Comparison of ENCODE assay signal across 30 cellular contexts in the genomic region with DNA sequence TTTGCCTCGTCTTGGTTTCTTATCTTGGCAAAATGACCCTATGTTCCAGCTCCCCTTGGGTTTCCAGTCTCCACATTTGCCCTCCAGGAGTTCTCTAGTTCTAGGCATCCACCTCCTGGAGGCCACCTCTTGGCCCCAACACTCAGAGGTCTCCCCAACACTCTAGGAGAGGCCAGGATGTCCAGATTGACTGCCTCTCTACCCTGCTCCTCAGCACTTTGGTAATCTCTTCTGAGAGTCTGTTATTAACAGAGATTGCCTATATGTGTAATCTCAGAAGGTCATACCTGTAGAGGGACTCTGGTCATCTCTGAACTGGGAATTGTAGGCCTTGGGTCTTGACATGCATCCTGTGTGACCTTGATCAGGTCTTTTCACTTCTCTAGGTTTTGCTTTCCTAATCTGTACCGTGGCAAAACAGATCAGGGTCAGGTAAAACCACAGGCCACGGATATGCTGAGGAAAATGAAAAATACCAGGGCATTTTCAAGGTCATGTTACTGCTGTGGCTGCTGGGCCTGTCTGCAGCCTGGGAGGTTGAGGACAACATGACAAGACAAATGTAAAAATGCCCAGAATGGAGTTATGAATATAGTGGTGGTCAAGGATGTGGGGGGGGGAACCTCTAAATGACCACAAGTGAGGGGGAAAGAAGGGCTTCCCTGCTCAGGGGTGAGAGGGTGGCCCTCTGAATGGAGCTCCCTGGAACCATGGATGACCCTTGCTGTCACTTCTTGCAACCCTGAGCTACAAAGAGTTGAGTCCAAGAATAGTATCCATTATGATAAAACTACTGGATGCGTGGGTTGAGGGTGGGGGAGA. TPM values are rescaled to one million over a fixed set of nuclear protein-coding genes. Genes with fewer than 3 reads are reported as not detected.
DNase-seq lines count a peak whose midpoint lies in the region; ATAC-seq and TF ChIP-seq lines count a peak whose summit lies in the region.
"Had no signal": no experiment of that assay in that cellular context is flagged by ENCODE, and none has a peak within 500 bp of the region (broad histone marks: within the 10 kb centered on the region; RNA-seq: fewer than 3 reads in every experiment).

No MANE protein-coding gene starts in this region.

- no peak overlapping the region for H3K4me3 Mint-ChIP-seq in activated CD8-positive, alpha-beta memory T cell treated with anti-CD3 and anti-CD28 coated beads, Interleukin-2, amount 10 ng/mL, durations not matched to agents 7 days and 5 days
- no peak overlapping the region for H3K4me3 Mint-ChIP-seq in activated T-helper 17 cell treated with anti-CD3 and anti-CD28 coated beads, Interleukin-2, amount 50 U/mL, for 72 hours
- no peak overlapping the region for H3K4me3 Mint-ChIP-seq in naive thymus-derived CD8-positive, alpha-beta T cell
- H3K4me3 Mint-ChIP-seq: activated CD4-positive, alpha-beta T cell treated with anti-CD3 and anti-CD28 coated beads, Interleukin-2, amount 10 ng/mL, durations not matched to agents 7 days and 5 days; HFFc6 had no signal

- intact Hi-C loops in vagina (cut with DNase I) = no loop called here

- POLR2A ChIA-PET in naive thymus-derived CD8-positive, alpha-beta T cell (lab: Charles Lee) = no interaction called here

- H3K36me3 ChIP-seq in vagina = no peaks in the 10 kb centered on the region
- H3K36me3 ChIP-seq: neutrophil, thoracic aorta, WERI-Rb-1 had no signal

- no peaks in the 10 kb centered on the region for H3K4me1 ChIP-seq in vagina

- H3K27ac Mint-ChIP-seq in activated CD8-positive, alpha-beta memory T cell treated with anti-CD3 and anti-CD28 coated beads, Interleukin-2, amount 10 ng/mL, durations not matched to agents 7 days and 5 days = peak overlapping the region; percentile 65
- no peak overlapping the region for H3K27ac Mint-ChIP-seq in activated T-helper 17 cell treated with anti-CD3 and anti-CD28 coated beads, Interleukin-2, amount 50 U/mL, for 72 hours
- H3K27ac Mint-ChIP-seq in naive thymus-derived CD8-positive, alpha-beta T cell = no peak overlapping the region
- H3K27ac Mint-ChIP-seq: activated CD4-positive, alpha-beta T cell treated with anti-CD3 and anti-CD28 coated beads, Interleukin-2, amount 10 ng/mL, durations not matched to agents 7 days and 5 days; HFFc6 had no signal

- DNase-seq in activated CD8-positive, alpha-beta memory T cell treated with anti-CD3 and anti-CD28 coated beads, Interleukin-2, amount 10 ng/mL, durations not matched to agents 7 days and 5 days = no peak
- no peak for DNase-seq in activated CD8-positive, alpha-beta memory T cell treated with anti-CD3 and anti-CD28 coated beads, Interleukin-2, amount 50 U/mL, for 48 hours
- DNase-seq in vagina (ENCODE audit: extremely low spot score in 2 of 2) (peak; percentile 52 to 93), SIG-M5 treated with dmso at 0.1 percent for 504 hours (lab: John Stamatoyannopoulos, UW; ENCODE audit: unreplicated experiment) (no peak)
- DNase-seq in naive thymus-derived CD8-positive, alpha-beta T cell = no peak
- DNase-seq: activated CD4-positive, alpha-beta T cell treated with anti-CD3 and anti-CD28 coated beads, Interleukin-2, amount 10 ng/mL, durations not matched to agents 7 days and 5 days; activated CD8-positive, alpha-beta memory T cell treated with anti-CD3 and anti-CD28 coated beads, Interleukin-2, amount 50 U/mL, for 4 hours; activated gamma-delta T cell treated with Interleukin-2 at 50 U/mL for 16 hours; body of pancreas; DMS53; HFFc6; IMR-90; NCI-H1417 treated with DMSO at 0.1 percent for 48 hours; NCI-H510A; stimulated activated CD4-positive, alpha-beta T cell treated with anti-CD3 and anti-CD28 coated beads, Interleukin-1b, Interleukin-23, amount 100 ng/mL, for 48 hours; WERI-Rb-1 had no signal

- H3K9me3 ChIP-seq in vagina = no peaks in the 10 kb centered on the region
- H3K9me3 ChIP-seq: body of pancreas, neutrophil, thoracic aorta had no signal

- peaks cover 2% of the 10 kb centered on the region for H3K27me3 Mint-ChIP-seq in activated CD8-positive, alpha-beta memory T cell treated with anti-CD3 and anti-CD28 coated beads, Interleukin-2, amount 10 ng/mL, durations not matched to agents 7 days and 5 days
- H3K27me3 Mint-ChIP-seq in activated T-helper 17 cell treated with anti-CD3 and anti-CD28 coated beads, Interleukin-2, amount 50 U/mL, for 72 hours = peaks cover 33% of the 10 kb centered on the region
- peaks cover 8 to 31% (median 17%) of the 10 kb centered on the region in 5 donors for H3K27me3 Mint-ChIP-seq in naive thymus-derived CD8-positive, alpha-beta T cell

- no peak overlapping the region for H3K27ac ChIP-seq in vagina
- H3K27ac ChIP-seq: 22Rv1, body of pancreas, neutrophil, SK-N-MC, skin epidermis, thoracic aorta, WERI-Rb-1 had no signal

- peaks cover 73% of the 10 kb centered on the region for H3K4me1 Mint-ChIP-seq in activated CD8-positive, alpha-beta memory T cell treated with anti-CD3 and anti-CD28 coated beads, Interleukin-2, amount 10 ng/mL, durations not matched to agents 7 days and 5 days
- no peaks in the 10 kb centered on the region for H3K4me1 Mint-ChIP-seq in activated T-helper 17 cell treated with anti-CD3 and anti-CD28 coated beads, Interleukin-2, amount 50 U/mL, for 72 hours
- peaks cover 9 to 63% (median 16%) of the 10 kb centered on the region in 4 donors for H3K4me1 Mint-ChIP-seq in naive thymus-derived CD8-positive, alpha-beta T cell

- H3K9me3 Mint-ChIP-seq in activated CD8-positive, alpha-beta memory T cell treated with anti-CD3 and anti-CD28 coated beads, Interleukin-2, amount 10 ng/mL, durations not matched to agents 7 days and 5 days (ENCODE audit: low read depth) = no peaks in the 10 kb centered on the region
- H3K9me3 Mint-ChIP-seq in activated T-helper 17 cell treated with anti-CD3 and anti-CD28 coated beads, Interleukin-2, amount 50 U/mL, for 72 hours = no peaks in the 10 kb centered on the region
- no peaks in the 10 kb centered on the region for H3K9me3 Mint-ChIP-seq in naive thymus-derived CD8-positive, alpha-beta T cell
- H3K9me3 Mint-ChIP-seq: activated CD4-positive, alpha-beta T cell treated with anti-CD3 and anti-CD28 coated beads, Interleukin-2, amount 10 ng/mL, durations not matched to agents 7 days and 5 days; HFFc6 had no signal

- peaks cover 1% of the 10 kb centered on the region for H3K36me3 Mint-ChIP-seq in activated CD8-positive, alpha-beta memory T cell treated with anti-CD3 and anti-CD28 coated beads, Interleukin-2, amount 10 ng/mL, durations not matched to agents 7 days and 5 days
- no peaks in the 10 kb centered on the region for H3K36me3 Mint-ChIP-seq in activated T-helper 17 cell treated with anti-CD3 and anti-CD28 coated beads, Interleukin-2, amount 50 U/mL, for 72 hours (ENCODE audit: low read depth)
- no peaks in the 10 kb centered on the region for H3K36me3 Mint-ChIP-seq in naive thymus-derived CD8-positive, alpha-beta T cell

- TF ChIP-seq POLR2A in vagina (IDR thresholded peaks at IDR 0.05) = no peak

- TF ChIP-seq CTCF in vagina (IDR thresholded peaks at IDR 0.05) = no peak

- ATAC-seq in activated CD8-positive, alpha-beta memory T cell treated with anti-CD3 and anti-CD28 coated beads, Interleukin-2, amount 10 ng/mL, durations not matched to agents 7 days and 5 days = no peak
- peak; percentile 32 for ATAC-seq in HG03108 (IDR thresholded peaks at IDR 0.05; ENCODE audit: unreplicated experiment)
- ATAC-seq in activated T-helper 17 cell treated with anti-CD3 and anti-CD28 coated beads, Interleukin-2, amount 50 U/mL, for 72 hours (replicated peaks) = peak; percentile 24
- no peak for ATAC-seq in naive thymus-derived CD8-positive, alpha-beta T cell
- ATAC-seq in HG02678 (IDR thresholded peaks at IDR 0.05; ENCODE audit: unreplicated experiment) = no peak
- ATAC-seq: body of pancreas had no signal

- H3K27me3 ChIP-seq in vagina = no peaks in the 10 kb centered on the region
- H3K27me3 ChIP-seq: body of pancreas, neutrophil had no signal

- no peak overlapping the region for H3K4me3 ChIP-seq in vagina
- H3K4me3 ChIP-seq: body of pancreas, SK-N-MC, skin epidermis, thoracic aorta had no signal

- CTCF ChIA-PET in activated CD8-positive, alpha-beta memory T cell treated with anti-CD3 and anti-CD28 coated beads, Interleukin-2, amount 10 ng/mL, durations not matched to agents 7 days and 5 days (lab: Charles Lee) = interaction anchor here (0.7 to 2.1 kb wide), 8 partner anchors 9 to 230 kb away, joined by 3 to 11 read pairs (median 3); a partner anchor contains a TSS

RNA-seq across cellular contexts. Expression of a gene that starts 5.0 kb away (rescaled TPM):
- total RNA-seq in activated CD8-positive, alpha-beta memory T cell treated with anti-CD3 and anti-CD28 coated beads, Interleukin-2, amount 10 ng/mL, durations not matched to agents 7 days and 5 days = 10 to 100 TPM; 22.8 to 56.5 TPM
- total RNA-seq in activated T-helper 17 cell treated with anti-CD3 and anti-CD28 coated beads, Interleukin-2, amount 50 U/mL, for 72 hours = 1 to 10 TPM; 2.3 to 5.5 TPM
- 5.2 TPM for total RNA-seq in vagina
- total RNA-seq in naive thymus-derived CD8-positive, alpha-beta T cell = 1 to 10 TPM; 1.5 to 2.1 TPM
- 10 to 100 TPM in 1 of 3 donors, under 1 TPM in 1, not detected in 1; 0.59 to 58.5 TPM for polyA plus RNA-seq in naive thymus-derived CD8-positive, alpha-beta T cell
- total RNA-seq: activated CD4-positive, alpha-beta T cell treated with anti-CD3 and anti-CD28 coated beads, Interleukin-2, amount 10 ng/mL, durations not matched to agents 7 days and 5 days; body of pancreas; fibroblast of lung; glomerular endothelial cell; HFFc6; IMR-90; kidney epithelial cell; lung microvascular endothelial cell; MCF 10A; pulmonary artery endothelial cell had no signal
- polyA plus RNA-seq: fibroblast of lung, IMR-90 had no signal

RNA-seq across cellular contexts. Expression of a gene that starts 9.3 kb away (rescaled TPM):
- 10 to 100 TPM; 10.5 to 35.6 TPM for total RNA-seq in activated CD8-positive, alpha-beta memory T cell treated with anti-CD3 and anti-CD28 coated beads, Interleukin-2, amount 10 ng/mL, durations not matched to agents 7 days and 5 days
- 1 to 10 TPM; 5.1 to 8.5 TPM for total RNA-seq in activated T-helper 17 cell treated with anti-CD3 and anti-CD28 coated beads, Interleukin-2, amount 50 U/mL, for 72 hours
- total RNA-seq in vagina = not detected
- 1 to 10 TPM in 1 of 2 experiments, under 1 TPM in 1; 0.77 to 3.0 TPM for total RNA-seq in naive thymus-derived CD8-positive, alpha-beta T cell
- 10 to 100 TPM in 1 of 3 donors, not detected in 2; 34.9 TPM for polyA plus RNA-seq in naive thymus-derived CD8-positive, alpha-beta T cell
- total RNA-seq: activated CD4-positive, alpha-beta T cell treated with anti-CD3 and anti-CD28 coated beads, Interleukin-2, amount 10 ng/mL, durations not matched to agents 7 days and 5 days; fibroblast of lung; glomerular endothelial cell; IMR-90; kidney epithelial cell; lung microvascular endothelial cell; MCF 10A; pulmonary artery endothelial cell had no signal
- polyA plus RNA-seq: fibroblast of lung, IMR-90 had no signal

RNA-seq across cellular contexts. Expression of a gene that starts 29.4 kb away (rescaled TPM):
- total RNA-seq in activated CD8-positive, alpha-beta memory T cell treated with anti-CD3 and anti-CD28 coated beads, Interleukin-2, amount 10 ng/mL, durations not matched to agents 7 days and 5 days = 1 to 10 TPM; 5.8 to 9.9 TPM
- 10 to 100 TPM in 1 of 2 donors, 1 to 10 TPM in 1; 6.1 to 24.0 TPM for total RNA-seq in activated T-helper 17 cell treated with anti-CD3 and anti-CD28 coated beads, Interleukin-2, amount 50 U/mL, for 72 hours
- 3.4 TPM for total RNA-seq in vagina
- 10 to 100 TPM; 13.4 to 15.3 TPM for total RNA-seq in naive thymus-derived CD8-positive, alpha-beta T cell
- not detected for polyA plus RNA-seq in naive thymus-derived CD8-positive, alpha-beta T cell
- total RNA-seq: body of pancreas, IMR-90, kidney epithelial cell had no signal

RNA-seq across cellular contexts. Expression of a gene that starts 58.5 kb away (rescaled TPM):
- total RNA-seq in activated CD8-positive, alpha-beta memory T cell treated with anti-CD3 and anti-CD28 coated beads, Interleukin-2, amount 10 ng/mL, durations not matched to agents 7 days and 5 days = 1 to 10 TPM in 1 of 2 experiments, under 1 TPM in 1; 0.45 to 1.1 TPM
- 1 to 10 TPM in 1 of 2 donors, under 1 TPM in 1; 0.43 to 1.8 TPM for total RNA-seq in activated T-helper 17 cell treated with anti-CD3 and anti-CD28 coated beads, Interleukin-2, amount 50 U/mL, for 72 hours
- total RNA-seq in vagina = 1.7 TPM
- 1 to 10 TPM in 1 of 2 experiments, under 1 TPM in 1; 0.47 to 1.4 TPM for total RNA-seq in naive thymus-derived CD8-positive, alpha-beta T cell
- polyA plus RNA-seq in naive thymus-derived CD8-positive, alpha-beta T cell = under 1 TPM in 1 of 3 donors, not detected in 2; 0.09 TPM
- total RNA-seq: body of pancreas, IMR-90, pulmonary artery endothelial cell had no signal

Comparison
In these comparisons a context has a peak if more than half of its experiments do, and no peak if none do; other contexts are left out.
1. ATAC-seq: peak in HG03108 (single experiment) and activated T-helper 17 cell treated with anti-CD3 and anti-CD28 coated beads, Interleukin-2, amount 50 U/mL, for 72 hours (single experiment); none in activated CD8-positive, alpha-beta memory T cell treated with anti-CD3 and anti-CD28 coated beads, Interleukin-2, amount 10 ng/mL, durations not matched to agents 7 days and 5 days (single experiment), naive thymus-derived CD8-positive, alpha-beta T cell (0 of 2) and HG02678 (single experiment).
2. DNase-seq: peak in vagina (2 of 2); none in activated CD8-positive, alpha-beta memory T cell treated with anti-CD3 and anti-CD28 coated beads, Interleukin-2, amount 10 ng/mL, durations not matched to agents 7 days and 5 days (single experiment), activated CD8-positive, alpha-beta memory T cell treated with anti-CD3 and anti-CD28 coated beads, Interleukin-2, amount 50 U/mL, for 48 hours (single experiment), SIG-M5 treated with dmso at 0.1 percent for 504 hours (single experiment) and naive thymus-derived CD8-positive, alpha-beta T cell (0 of 10).